1 cellular context compared by ENCODE assay signal in genomic region chr4:82780398-82781231, GRCh38.
TF ChIP-seq lines count a peak whose summit lies in the region.

No MANE protein-coding gene starts in this region.

TF ChIP-seq in HEK293, 187 proteins besides CTCF, POLR2A, EP300 and RAD21 (continued from another document):
- TF ChIP-seq PATZ1 (tag by site-specific recombination; IDR thresholded peaks at IDR 0.05) (peak; percentile 85; the same call in 1 of the 2 replicates), ZNF175 (tag by site-specific recombination; IDR thresholded peaks at IDR 0.05) (no peak), ZNF394 (tag by site-specific recombination; IDR thresholded peaks at IDR 0.05; ENCODE audit: borderline replicate concordance) (peak; percentile 80), ZNF629 (tag by site-specific recombination; IDR thresholded peaks at IDR 0.05) (peak; percentile 46), ZNF660 (tag by site-specific recombination; IDR thresholded peaks at IDR 0.05) (0 out of 2 replicates have a peak, but pooled peaks have one; percentile 10), ZNF580 (tag by site-specific recombination; IDR thresholded peaks at IDR 0.05) (no peak), ZXDB (tag by site-specific recombination; IDR thresholded peaks at IDR 0.05) (peak; percentile 35; the same call in 1 of the 2 replicates), ZBTB8A (tag by site-specific recombination; IDR thresholded peaks at IDR 0.05) (peak; percentile 87)
TF ChIP-seq in HEK293: peak in this region for 31.
